ENCODE assay signal across 21 cellular contexts in the genomic region with DNA sequence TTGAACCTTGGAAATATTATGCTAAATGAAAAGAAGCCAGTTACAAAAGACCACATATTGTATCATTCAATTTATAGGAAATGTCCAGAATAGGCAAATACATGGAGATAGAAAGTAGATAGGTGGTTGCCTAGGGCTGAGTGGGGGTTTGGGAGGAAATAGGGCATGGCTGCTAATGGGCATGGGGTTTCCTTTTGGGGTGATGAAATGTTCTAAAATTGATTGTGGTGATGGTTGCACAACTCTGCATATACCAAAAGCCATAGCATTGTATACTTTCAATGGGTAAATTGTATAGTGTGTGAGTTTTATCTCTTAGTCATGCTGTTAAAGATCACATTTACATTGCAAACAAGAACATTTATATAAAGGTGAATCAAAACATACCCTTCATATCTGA. TPM values are rescaled to one million over a fixed set of nuclear protein-coding genes. Genes with fewer than 3 reads are reported as not detected.
"Had no signal": no experiment of that assay in that cellular context is flagged by ENCODE, and none has a peak within 500 bp of the region (broad histone marks: within the 10 kb centered on the region; RNA-seq: fewer than 3 reads in every experiment).

No MANE protein-coding gene starts in this region.

- H3K4me1 ChIP-seq: ascending aorta, gastrocnemius medialis, uterus had no signal

- DNase-seq: activated CD4-positive, alpha-beta memory T cell treated with anti-CD3 and anti-CD28 coated beads for 36 hours; activated CD8-positive, alpha-beta memory T cell treated with anti-CD3 and anti-CD28 coated beads, Interleukin-2, amount 10 ng/mL, durations not matched to agents 7 days and 5 days; activated naive CD4-positive, alpha-beta T cell treated with anti-CD3 and anti-CD28 coated beads for 36 hours; activated T-cell treated with anti-CD3 and anti-CD28 coated beads, Interleukin-2, amount 50 U/mL, for 1 hour; dorsolateral prefrontal cortex; endodermal cell; gastrocnemius medialis; naive B cell; posterior cingulate gyrus; stimulated activated CD4-positive, alpha-beta T cell treated with anti-CD3 and anti-CD28 coated beads, Interleukin-15, amount 100 ng/mL, for 24 hours; stimulated activated CD4-positive, alpha-beta T cell treated with anti-CD3 and anti-CD28 coated beads, Interleukin-4, amount 100 ng/mL, for 1 hour; stimulated activated naive B cell treated with anti-CD40 and anti-IgM and Interleukin-4, amounts not matched to agents 10 μg/mL and 1 μg/mL and 100 μg/mL, for 72 hours; substantia nigra; T1000; uterus; WERI-Rb-1 had no signal

- H3K9me3 Mint-ChIP-seq: activated CD4-positive, alpha-beta memory T cell treated with anti-CD3 and anti-CD28 coated beads for 36 hours; activated naive CD4-positive, alpha-beta T cell treated with anti-CD3 and anti-CD28 coated beads for 36 hours had no signal

- H3K4me3 Mint-ChIP-seq: activated CD4-positive, alpha-beta memory T cell treated with anti-CD3 and anti-CD28 coated beads for 36 hours; activated CD8-positive, alpha-beta memory T cell treated with anti-CD3 and anti-CD28 coated beads, Interleukin-2, amount 10 ng/mL, durations not matched to agents 7 days and 5 days; activated naive CD4-positive, alpha-beta T cell treated with anti-CD3 and anti-CD28 coated beads for 36 hours; endodermal cell; naive B cell; stimulated activated naive B cell treated with anti-CD40 and anti-IgM and Interleukin-4, amounts not matched to agents 10 μg/mL and 1 μg/mL and 100 μg/mL, for 72 hours had no signal

- H3K27me3 ChIP-seq: ascending aorta, dorsolateral prefrontal cortex, gastrocnemius medialis, neutrophil, tibial nerve, uterus had no signal

- H3K27ac ChIP-seq: ascending aorta, gastrocnemius medialis, neutrophil, uterus, WERI-Rb-1 had no signal

- H3K4me1 Mint-ChIP-seq: activated CD8-positive, alpha-beta memory T cell treated with anti-CD3 and anti-CD28 coated beads, Interleukin-2, amount 10 ng/mL, durations not matched to agents 7 days and 5 days; naive B cell; stimulated activated naive B cell treated with anti-CD40 and anti-IgM and Interleukin-4, amounts not matched to agents 10 μg/mL and 1 μg/mL and 100 μg/mL, for 72 hours had no signal

- H3K9me3 ChIP-seq: gastrocnemius medialis, neutrophil, uterus had no signal

- H3K27ac Mint-ChIP-seq: activated CD4-positive, alpha-beta memory T cell treated with anti-CD3 and anti-CD28 coated beads for 36 hours; activated CD8-positive, alpha-beta memory T cell treated with anti-CD3 and anti-CD28 coated beads, Interleukin-2, amount 10 ng/mL, durations not matched to agents 7 days and 5 days; activated naive CD4-positive, alpha-beta T cell treated with anti-CD3 and anti-CD28 coated beads for 36 hours; activated T-helper 2 cell treated with anti-CD3 and anti-CD28 coated beads, Interferon-gamma antibody, Interleukin-2, Interleukin-4, amounts not matched to agents 10 μg/mL and 5 μg/mL and 100 μg/mL, durations not matched to agents 14 hours and 24 hours and 36 hours; endodermal cell; naive B cell; stimulated activated naive B cell treated with anti-CD40 and anti-IgM and Interleukin-4, amounts not matched to agents 10 μg/mL and 1 μg/mL and 100 μg/mL, for 72 hours had no signal

- H3K36me3 Mint-ChIP-seq: activated CD4-positive, alpha-beta memory T cell treated with anti-CD3 and anti-CD28 coated beads for 36 hours; activated CD8-positive, alpha-beta memory T cell treated with anti-CD3 and anti-CD28 coated beads, Interleukin-2, amount 10 ng/mL, durations not matched to agents 7 days and 5 days; naive B cell; stimulated activated naive B cell treated with anti-CD40 and anti-IgM and Interleukin-4, amounts not matched to agents 10 μg/mL and 1 μg/mL and 100 μg/mL, for 72 hours had no signal

- H3K4me3 ChIP-seq: ascending aorta, dorsolateral prefrontal cortex, gastrocnemius medialis, tibial nerve, uterus had no signal

- ATAC-seq: activated CD8-positive, alpha-beta memory T cell treated with anti-CD3 and anti-CD28 coated beads, Interleukin-2, amount 10 ng/mL, durations not matched to agents 7 days and 5 days; gastrocnemius medialis; left lobe of liver; stimulated activated naive B cell treated with anti-CD40 and anti-IgM and Interleukin-4, amounts not matched to agents 10 μg/mL and 1 μg/mL and 100 μg/mL, for 72 hours had no signal

- H3K36me3 ChIP-seq: ascending aorta, gastrocnemius medialis, neutrophil, tibial nerve, uterus, WERI-Rb-1 had no signal

RNA-seq across cellular contexts. Expression of a gene that starts 48.7 kb away (rescaled TPM):
- total RNA-seq: activated CD8-positive, alpha-beta memory T cell treated with anti-CD3 and anti-CD28 coated beads, Interleukin-2, amount 10 ng/mL, durations not matched to agents 7 days and 5 days had no signal
